Comparison of ENCODE assay signal across 1 cellular context in genomic region chr1:229108598-229109201, GRCh38.
TF ChIP-seq lines count a peak whose summit lies in the region.

No MANE protein-coding gene starts in this region.

TF ChIP-seq in liver, 16 proteins besides CTCF, POLR2A, EP300 and RAD21 (continued from another document):
- TF ChIP-seq ZBTB33 (IDR thresholded peaks at IDR 0.05) (no peak), REST (IDR thresholded peaks at IDR 0.05) (no peak), MAX (IDR thresholded peaks at IDR 0.05) (no peak)
TF ChIP-seq in liver: peak in this region for 3.
